In genomic region chr6:109373333-109373732, GRCh38 we compare ENCODE assay signal across 10 cellular contexts. TPM values are rescaled to one million over a fixed set of nuclear protein-coding genes. Genes with fewer than 3 reads are reported as not detected.
DNase-seq lines count a peak whose midpoint lies in the region; ATAC-seq and TF ChIP-seq lines count a peak whose summit lies in the region.
"Had no signal": no experiment of that assay in that cellular context is flagged by ENCODE, and none has a peak within 500 bp of the region (broad histone marks: within the 10 kb centered on the region; RNA-seq: fewer than 3 reads in every experiment).

No MANE protein-coding gene starts in this region.

- no TSS peak for BruUV-seq in MCF 10A (replicated peaks; lab: Mats Ljungman, UMichigan)

- peak; percentile 18 for ATAC-seq in HG02678 (IDR thresholded peaks at IDR 0.05; ENCODE audit: unreplicated experiment)
- no peak for ATAC-seq in activated CD8-positive, alpha-beta T cell treated with anti-CD3 and anti-CD28 coated beads, Interleukin-2, amount 10 ng/mL, durations not matched to agents 7 days and 5 days
- ATAC-seq in stimulated activated effector memory CD8-positive, alpha-beta T cell treated with anti-CD3 and anti-CD28 coated beads, Interleukin-12 subunit alpha, Interleukin-12 subunit beta, amount 100 ng/mL, for 72 hours, result no peak

- peaks cover 7% of the 10 kb centered on the region for H3K9me3 Mint-ChIP-seq in MCF 10A (ENCODE audit: unreplicated experiment)
- H3K9me3 Mint-ChIP-seq in activated CD8-positive, alpha-beta T cell treated with anti-CD3 and anti-CD28 coated beads, Interleukin-2, amount 10 ng/mL, durations not matched to agents 7 days and 5 days (ENCODE audit: insufficient read depth), result no peaks in the 10 kb centered on the region
- no peaks in the 10 kb centered on the region for H3K9me3 Mint-ChIP-seq in stimulated activated effector memory CD8-positive, alpha-beta T cell treated with anti-CD3 and anti-CD28 coated beads, Interleukin-12 subunit alpha, Interleukin-12 subunit beta, amount 100 ng/mL, for 72 hours

- TF ChIP-seq POLR2A in breast epithelium (IDR thresholded peaks at IDR 0.05), result no peak

- H3K27ac ChIP-seq in breast epithelium, result no peak overlapping the region

- DNase-seq in MCF 10A (ENCODE audit: unreplicated experiment) (no peak), breast epithelium (ENCODE audit: low spot score in 2 of 2) (no peak), NCI-H345 treated with DMSO at 0.1 percent for 48 hours (lab: John Stamatoyannopoulos, UW; ENCODE audit: unreplicated experiment) (no peak), globus pallidus (ENCODE audit: low spot score) (no peak), NCI-H1092 (lab: John Stamatoyannopoulos, UW) (no peak)
- DNase-seq in activated CD8-positive, alpha-beta T cell treated with anti-CD3 and anti-CD28 coated beads, Interleukin-2, amount 10 ng/mL, durations not matched to agents 7 days and 5 days, result no peak
- peak in 1 of 2 donors; percentile 67 for DNase-seq in stimulated activated effector memory CD8-positive, alpha-beta T cell treated with anti-CD3 and anti-CD28 coated beads, Interleukin-12 subunit alpha, Interleukin-12 subunit beta, amount 100 ng/mL, for 72 hours (ENCODE audit: low spot score in 2 of 2)
- DNase-seq: NCI-H187, occipital lobe had no signal

- H3K27me3 ChIP-seq in breast epithelium, result no peaks in the 10 kb centered on the region

- H3K4me1 Mint-ChIP-seq in MCF 10A (ENCODE audit: insufficient read depth, unreplicated experiment), result peaks cover 27% of the 10 kb centered on the region
- H3K4me1 Mint-ChIP-seq in activated CD8-positive, alpha-beta T cell treated with anti-CD3 and anti-CD28 coated beads, Interleukin-2, amount 10 ng/mL, durations not matched to agents 7 days and 5 days (ENCODE audit: low read depth), result peaks cover 68% of the 10 kb centered on the region
- H3K4me1 Mint-ChIP-seq in stimulated activated effector memory CD8-positive, alpha-beta T cell treated with anti-CD3 and anti-CD28 coated beads, Interleukin-12 subunit alpha, Interleukin-12 subunit beta, amount 100 ng/mL, for 72 hours, result peaks cover 55% of the 10 kb centered on the region

- peaks cover 0 to 7% of the 10 kb centered on the region in 2 donors for H3K4me1 ChIP-seq in breast epithelium

- H3K27ac Mint-ChIP-seq in MCF 10A (ENCODE audit: low read depth, unreplicated experiment), result peak overlapping the region; percentile 77
- H3K27ac Mint-ChIP-seq in activated CD8-positive, alpha-beta T cell treated with anti-CD3 and anti-CD28 coated beads, Interleukin-2, amount 10 ng/mL, durations not matched to agents 7 days and 5 days, result peak overlapping the region; percentile 78
- peak overlapping the region; percentile 89 for H3K27ac Mint-ChIP-seq in stimulated activated effector memory CD8-positive, alpha-beta T cell treated with anti-CD3 and anti-CD28 coated beads, Interleukin-12 subunit alpha, Interleukin-12 subunit beta, amount 100 ng/mL, for 72 hours

- H3K9me3 ChIP-seq in breast epithelium, result no peaks in the 10 kb centered on the region

- no peak overlapping the region for H3K4me3 ChIP-seq in breast epithelium

- H3K27me3 Mint-ChIP-seq in MCF 10A (ENCODE audit: insufficient read depth, unreplicated experiment), result no peaks in the 10 kb centered on the region
- no peaks in the 10 kb centered on the region for H3K27me3 Mint-ChIP-seq in activated CD8-positive, alpha-beta T cell treated with anti-CD3 and anti-CD28 coated beads, Interleukin-2, amount 10 ng/mL, durations not matched to agents 7 days and 5 days (ENCODE audit: low read depth)

- POLR2A ChIA-PET in MCF 10A (lab: Yijun Ruan, JAX), result interaction anchor here (0.6 to 1.4 kb wide), 3 partner anchors 9 to 1443 kb away, joined by 3 to 5 read pairs (median 4); partner anchors contain the start of gene CD164
- POLR2A ChIA-PET in activated CD8-positive, alpha-beta T cell treated with anti-CD3 and anti-CD28 coated beads, Interleukin-2, amount 10 ng/mL, durations not matched to agents 7 days and 5 days (lab: Charles Lee), result interaction anchor here (1.0 to 5.9 kb wide), 4 partner anchors 10 to 86 kb away, joined by 3 to 99 read pairs (median 4); partner anchors contain the start of gene CD164

- CTCF ChIA-PET in MCF 10A (lab: Yijun Ruan, JAX), result interaction anchor here (0.6 to 1.0 kb wide), 2 partner anchors 9 to 10 kb away, joined by 3 to 4 read pairs; partner anchors contain the start of gene CD164
- CTCF ChIA-PET in activated CD8-positive, alpha-beta T cell treated with anti-CD3 and anti-CD28 coated beads, Interleukin-2, amount 10 ng/mL, durations not matched to agents 7 days and 5 days (lab: Charles Lee), result interaction anchor here (0.9 to 5.6 kb wide), 6 partner anchors 10 to 186 kb away, joined by 3 to 68 read pairs (median 4); partner anchors contain the start of genes CD164 and MICAL1

- intact Hi-C loops in MCF 10A (cut with micrococcal nuclease), result no loop called here
- intact Hi-C loops in breast epithelium (cut with DNase I; ENCODE audit: low total_unique reads), result no loop called here

- no peak overlapping the region for H3K4me3 Mint-ChIP-seq in MCF 10A (ENCODE audit: unreplicated experiment)
- H3K4me3 Mint-ChIP-seq in activated CD8-positive, alpha-beta T cell treated with anti-CD3 and anti-CD28 coated beads, Interleukin-2, amount 10 ng/mL, durations not matched to agents 7 days and 5 days, result peak overlapping the region; percentile 21
- H3K4me3 Mint-ChIP-seq in stimulated activated effector memory CD8-positive, alpha-beta T cell treated with anti-CD3 and anti-CD28 coated beads, Interleukin-12 subunit alpha, Interleukin-12 subunit beta, amount 100 ng/mL, for 72 hours, result peak overlapping the region; percentile 52

- no peaks in the 10 kb centered on the region for H3K36me3 ChIP-seq in breast epithelium

- TF ChIP-seq CTCF in MCF 10A (IDR thresholded peaks at IDR 0.05; ENCODE audit: unreplicated experiment), result no peak
- no peak for TF ChIP-seq CTCF in breast epithelium (IDR thresholded peaks at IDR 0.05)

- H3K36me3 Mint-ChIP-seq in MCF 10A (ENCODE audit: insufficient read depth, unreplicated experiment), result peaks cover 82% of the 10 kb centered on the region
- H3K36me3 Mint-ChIP-seq in activated CD8-positive, alpha-beta T cell treated with anti-CD3 and anti-CD28 coated beads, Interleukin-2, amount 10 ng/mL, durations not matched to agents 7 days and 5 days (ENCODE audit: low read depth), result peaks cover 82% of the 10 kb centered on the region
- peaks cover 100% of the 10 kb centered on the region for H3K36me3 Mint-ChIP-seq in stimulated activated effector memory CD8-positive, alpha-beta T cell treated with anti-CD3 and anti-CD28 coated beads, Interleukin-12 subunit alpha, Interleukin-12 subunit beta, amount 100 ng/mL, for 72 hours

RNA-seq across cellular contexts. Expression of gene CD164, which starts 8.9 kb away (rescaled TPM):
- total RNA-seq in MCF 10A (2022), result 156 and 172 TPM in 2 replicates
- total RNA-seq in breast epithelium, result 100 to 1,000 TPM; 186 to 302 (median 238) TPM
- total RNA-seq in activated CD8-positive, alpha-beta T cell treated with anti-CD3 and anti-CD28 coated beads, Interleukin-2, amount 10 ng/mL, durations not matched to agents 7 days and 5 days, result 100 to 1,000 TPM; 236 to 249 TPM
